8 cellular contexts compared by ENCODE assay signal in the genomic region with DNA sequence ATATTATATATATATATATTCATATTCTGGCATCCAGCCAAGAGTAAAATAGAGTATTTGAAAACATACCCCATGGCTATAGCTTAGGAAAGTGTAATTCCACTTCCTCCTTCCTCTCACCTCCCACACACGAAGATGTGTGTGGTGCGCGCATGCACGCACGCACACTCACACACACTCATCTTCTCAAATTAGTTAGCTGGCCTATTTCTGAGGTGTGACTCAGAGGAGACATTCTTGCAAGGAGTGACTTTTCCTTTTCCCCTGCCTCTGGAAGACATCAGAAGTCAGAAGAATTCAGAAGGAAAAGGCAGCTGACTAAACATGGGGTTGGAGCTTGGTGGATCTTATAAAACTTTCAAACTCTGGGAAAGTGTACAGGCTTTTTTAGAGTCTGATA. TPM values are rescaled to one million over a fixed set of nuclear protein-coding genes. Genes with fewer than 3 reads are reported as not detected.
DNase-seq lines count a peak whose midpoint lies in the region; ATAC-seq lines count a peak whose summit lies in the region.

No MANE protein-coding gene starts in this region.

- no peak overlapping the region for H2AFZ ChIP-seq in Karpas-422 (ENCODE audit: low read length)

- DNase-seq in EL (peak; percentile 86), adipocyte (ENCODE audit: low read depth) (peak; percentile 77), myocyte (ENCODE audit: low read depth) (peak; percentile 83), Karpas-422 (no peak), GM19240 (ENCODE audit: insufficient read length, low spot score) (no peak), NCI-H146 (lab: John Stamatoyannopoulos, UW) (no peak)

- H3K9ac ChIP-seq in adipocyte (ENCODE audit: low read length) (no peak overlapping the region), Karpas-422 (ENCODE audit: low read length) (no peak overlapping the region)

- ATAC-seq in HG02588 (IDR thresholded peaks at IDR 0.05; ENCODE audit: unreplicated experiment) (peak; percentile 25), HG03521 (IDR thresholded peaks at IDR 0.05; ENCODE audit: unreplicated experiment) (no peak)

- H3K4me3 ChIP-seq in adipocyte (ENCODE audit: low read length): no peak overlapping the region
- H3K4me3 ChIP-seq in Karpas-422 (ENCODE audit: low read length): no peak overlapping the region

- H4K20me1 ChIP-seq in Karpas-422 (ENCODE audit: insufficient read depth, low read depth, low read length): no peaks in the 10 kb centered on the region

- no peaks in the 10 kb centered on the region for H3K9me2 ChIP-seq in Karpas-422 (replicated peaks; ENCODE audit: insufficient read depth, low read length)

- H3K9me3 ChIP-seq in adipocyte (ENCODE audit: control insufficient read depth, low read length) (no peaks in the 10 kb centered on the region), Karpas-422 (ENCODE audit: low read length) (no peaks in the 10 kb centered on the region)

- no peaks in the 10 kb centered on the region for H3K79me2 ChIP-seq in Karpas-422 (ENCODE audit: low read length)

- no peak overlapping the region for H3K4me2 ChIP-seq in Karpas-422 (ENCODE audit: low read depth, low read length, poor library complexity, severe bottlenecking)

- H3K27me3 ChIP-seq in adipocyte (replicated peaks; ENCODE audit: control insufficient read depth, insufficient read depth, low read length) (no peaks in the 10 kb centered on the region), Karpas-422 (ENCODE audit: low read length) (no peaks in the 10 kb centered on the region)

- H3K4me1 ChIP-seq in adipocyte (ENCODE audit: control insufficient read depth, insufficient read depth, low read length) (peaks cover 41% of the 10 kb centered on the region), Karpas-422 (ENCODE audit: low read length) (peaks cover 9% of the 10 kb centered on the region)

- no peak overlapping the region for H3K27ac ChIP-seq in Karpas-422 (ENCODE audit: low read length)

- H3K36me3 ChIP-seq in adipocyte (ENCODE audit: control insufficient read depth, insufficient read depth, low read length, severe bottlenecking) (no peaks in the 10 kb centered on the region), Karpas-422 (ENCODE audit: insufficient read depth, low read length) (no peaks in the 10 kb centered on the region)

RNA-seq across cellular contexts. Expression of a gene that starts 8.8 kb away (rescaled TPM):
- 1.4 and 3.1 TPM in 2 replicates for total RNA-seq in myocyte
- 0.10 TPM for polyA plus RNA-seq in myocyte (2012)
- not detected in 2 replicates for total RNA-seq in Karpas-422 (2014; rRNA removed; shearing (Covaris generic); ENCODE audit: low replicate concordance)

Comparison
In these comparisons a context has a peak if more than half of its experiments do, and no peak if none do; other contexts are left out.
1. DNase-seq: peak in EL (single experiment), adipocyte (single experiment) and myocyte (single experiment); none in Karpas-422 (single experiment), GM19240 (single experiment) and NCI-H146 (single experiment).